8 cellular contexts compared by ENCODE assay signal in genomic region chr19:5904302-5905071, GRCh38. TPM values are rescaled to one million over a fixed set of nuclear protein-coding genes. Genes with fewer than 3 reads are reported as not detected.
DNase-seq lines count a peak whose midpoint lies in the region; ATAC-seq and TF ChIP-seq lines count a peak whose summit lies in the region.

Gene VMAC (plus strand): TSS chr19:5904872. CDS start chr19:5904891, 19 bp downstream.

- CTCF ChIA-PET in AG04449 (lab: Yijun Ruan, JAX) = interaction anchor here (1.4 to 4.9 kb wide), 5 partner anchors 12 to 119 kb away, joined by 3 to 41 read pairs (median 12); no protein-coding TSS in a partner anchor
- CTCF ChIA-PET in mammary epithelial cell (lab: Charles Lee; ENCODE audit: low non-redundant PET) = interaction anchor here (0.6 kb wide), 4 partner anchors 63 to 959 kb away, joined by 3 to 11 read pairs (median 6); no protein-coding TSS in a partner anchor

- dilution Hi-C loops in mammary epithelial cell (cut with HindIII; ENCODE audit: low sequenced_read_pairs) = loop anchor here (5.0 kb wide), 1 partner anchor 97 kb away; the partner anchor contains the start of gene NRTN

- in situ Hi-C loops in mammary epithelial cell (cut with MboI; ENCODE audit: low sequenced_read_pairs in 2 of 2) = loop anchor here in 1 of 2 donors (10.0 kb wide), 1 partner anchor 100 kb away; the partner anchor contains the start of gene NRTN

- BruUV-seq in mammary epithelial cell (replicated peaks; lab: Mats Ljungman, UMichigan) = no TSS peak

- H3K27ac ChIP-seq in VCaP (peak within 1 kb of the TSS; percentile 86), mammary epithelial cell (ENCODE audit: insufficient read depth, low read depth, low read length) (peak within 1 kb of the TSS; percentile 90), iPS-20b (ENCODE audit: low read length) (peak within 1 kb of the TSS; percentile 28), skeletal muscle tissue (ENCODE audit: low read depth, low read length) (peak within 1 kb of the TSS; percentile 95)

- 1% methylated on average over 34 of the region's 64 CpGs for WGBS in mammary epithelial cell (ENCODE audit: low coverage, missing lambda C conversion rate)

- H3K4me3 ChIP-seq in AG04449 (ENCODE audit: low read depth, low read length) (peak within 1 kb of the TSS; percentile 100), mammary epithelial cell (replicated peaks in 1 of 3; ENCODE audit: insufficient read depth in 1 of 3, low read depth in 2 of 3, low read length in 3 of 3) (peak within 1 kb of the TSS; percentile 70 to 82 (median 78)), iPS-20b (ENCODE audit: low read length) (peak within 1 kb of the TSS; percentile 99), skeletal muscle tissue (ENCODE audit: low read length in 3 of 3) (peak within 1 kb of the TSS; percentile 96 to 98 (median 97))

- no peaks in the 10 kb centered on the region for H3K36me3 ChIP-seq in mammary epithelial cell (ENCODE audit: insufficient read depth, low read length)
- peaks cover 13% of the 10 kb centered on the region; the same call in 1 of the 2 replicates for H3K36me3 ChIP-seq in iPS-20b (ENCODE audit: insufficient read depth, low read depth, low read length)
- peaks cover 4 to 7% (median 6%) of the 10 kb centered on the region in 3 donors for H3K36me3 ChIP-seq in skeletal muscle tissue (ENCODE audit: control insufficient read depth in 3 of 3, insufficient read depth in 3 of 3, low read length in 3 of 3)

- peak within 1 kb of the TSS; percentile 96 for H2AFZ ChIP-seq in mammary epithelial cell (ENCODE audit: low read depth, low read length)

- peaks cover 40% of the 10 kb centered on the region for H3K79me2 ChIP-seq in mammary epithelial cell (ENCODE audit: insufficient read depth, low read length)

- no peak for TF ChIP-seq CTCF in AG04449 (IDR thresholded peaks at IDR 0.05; ENCODE audit: insufficient read depth, low read length, missing control alignments)
- no peak for TF ChIP-seq CTCF in VCaP (conservative IDR thresholded peaks at IDR 0.05)
- TF ChIP-seq CTCF in mammary epithelial cell (conservative IDR thresholded peaks at IDR 0.05 in 1 of 2, IDR thresholded peaks at IDR 0.05 in 1 of 2; ENCODE audit: extremely low read depth in 1 of 2, insufficient read depth in 1 of 2, low read depth in 1 of 2, low read length in 2 of 2) = no peak

- intact Hi-C loops in mammary epithelial cell (cut with micrococcal nuclease) = loop anchor here (1.0 to 5.0 kb wide), 4 partner anchors 62 to 282 kb away; partner anchors contain the start of genes SAFB and SAFB2

- peak within 1 kb of the TSS; percentile 86 for H3K4me2 ChIP-seq in mammary epithelial cell (ENCODE audit: insufficient read depth, low read depth, low read length)

- H3K27me3 ChIP-seq in mammary epithelial cell (ENCODE audit: insufficient read depth, low read length) (no peaks in the 10 kb centered on the region), iPS-20b (ENCODE audit: insufficient read depth, low read length) (no peaks in the 10 kb centered on the region), skeletal muscle tissue (ENCODE audit: control insufficient read depth in 3 of 3, insufficient read depth in 3 of 3, low read length in 3 of 3) (no peaks in the 10 kb centered on the region)

- no peaks in the 10 kb centered on the region for H3K9me3 ChIP-seq in mammary epithelial cell (replicated peaks; ENCODE audit: insufficient read depth, low read length)
- no peaks in the 10 kb centered on the region for H3K9me3 ChIP-seq in iPS-20b (ENCODE audit: insufficient read depth, low read depth, low read length)
- H3K9me3 ChIP-seq in skeletal muscle tissue (ENCODE audit: control insufficient read depth in 3 of 3, low read length in 3 of 3) = no peaks in the 10 kb centered on the region

- H3K4me1 ChIP-seq in mammary epithelial cell (ENCODE audit: insufficient read depth, low read length) = peaks cover 4% of the 10 kb centered on the region
- H3K4me1 ChIP-seq in iPS-20b (ENCODE audit: insufficient read depth, low read length) = no peaks in the 10 kb centered on the region
- H3K4me1 ChIP-seq in skeletal muscle tissue (ENCODE audit: control insufficient read depth in 3 of 3, insufficient read depth in 3 of 3, low read length in 3 of 3) = peaks cover 15 to 30% (median 22%) of the 10 kb centered on the region in 3 donors

- no peaks in the 10 kb centered on the region for H4K20me1 ChIP-seq in mammary epithelial cell (ENCODE audit: insufficient read depth, low read length)

- ATAC-seq in GM18873 (IDR thresholded peaks at IDR 0.05; ENCODE audit: low FRiP score, unreplicated experiment) (peak; percentile 82), HG03135 (IDR thresholded peaks at IDR 0.05; ENCODE audit: unreplicated experiment) (peak; percentile 77)

- POLR2A ChIA-PET in AG04449 (lab: Yijun Ruan, JAX) = interaction anchor here (1.4 to 2.6 kb wide), 5 partner anchors 12 to 186 kb away, joined by 4 to 23 read pairs (median 6); partner anchors contain the start of genes CATSPERD and LONP1

- DNase-seq in AG04449 (ENCODE audit: low read depth, low spot score) (peak; percentile 100), NCI-H2196 (lab: John Stamatoyannopoulos, UW; ENCODE audit: unreplicated experiment) (peak; percentile 100), mammary epithelial cell (peak; percentile 100)

- peak within 1 kb of the TSS; percentile 97 for H3K9ac ChIP-seq in mammary epithelial cell (ENCODE audit: insufficient read depth, low read length)
- H3K9ac ChIP-seq in iPS-20b (ENCODE audit: low read depth, low read length) = peak within 1 kb of the TSS; percentile 99
- peak within 1 kb of the TSS; percentile 96 to 99 (median 98) for H3K9ac ChIP-seq in skeletal muscle tissue (ENCODE audit: low read depth in 1 of 3, low read length in 3 of 3)

RNA-seq across cellular contexts. Expression of gene VMAC, which starts in this region (rescaled TPM):
- total RNA-seq in mammary epithelial cell (1 to 10 TPM; 3.4 to 7.3 TPM), skeletal muscle tissue (3.7 TPM)
- polyA plus RNA-seq in mammary epithelial cell = 1.2 TPM
- polyA minus RNA-seq in mammary epithelial cell = 1.4 TPM

Comparison
In these comparisons a context has a peak if more than half of its experiments do, and no peak if none do; other contexts are left out.
1. Peak in every context shown above with its lines: DNase-seq, ATAC-seq, H3K4me3 ChIP-seq and H3K27ac ChIP-seq.
2. H3K27ac ChIP-seq: peak in every context shown above with its lines; median percentile 95 in skeletal muscle tissue; 90 in mammary epithelial cell; 86 in VCaP; 28 in iPS-20b.